Comparison of ENCODE assay signal across 24 cellular contexts in the genomic region with DNA sequence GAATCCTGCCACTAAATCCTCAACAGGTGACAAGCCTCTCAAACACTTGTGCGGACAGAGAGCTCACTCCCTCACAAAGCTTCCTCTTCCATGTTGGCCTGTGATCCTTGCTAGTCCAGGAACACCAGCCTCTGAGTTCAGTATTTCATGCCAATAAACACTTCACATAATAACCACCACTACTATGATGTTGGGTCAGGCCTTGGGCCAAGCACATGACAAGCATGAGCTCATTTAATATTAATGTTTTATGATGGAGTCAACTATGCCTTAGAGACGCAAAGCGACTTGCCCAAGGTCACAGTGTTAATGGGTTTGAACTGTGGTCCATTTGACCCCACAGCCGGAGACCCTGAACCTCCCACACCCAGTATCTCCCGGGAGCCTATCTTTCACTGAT.
DNase-seq lines count a peak whose midpoint lies in the region; ATAC-seq and TF ChIP-seq lines count a peak whose summit lies in the region.
"Had no signal": no experiment of that assay in that cellular context is flagged by ENCODE, and none has a peak within 500 bp of the region (broad histone marks: within the 10 kb centered on the region; RNA-seq: fewer than 3 reads in every experiment).

No MANE protein-coding gene starts in this region.

- no peaks in the 10 kb centered on the region for H3K36me3 Mint-ChIP-seq in nephron (ENCODE audit: low read depth)
- H3K36me3 Mint-ChIP-seq: neural progenitor cell had no signal

- TF ChIP-seq CTCF in LNCaP clone FGC (IDR thresholded peaks at IDR 0.05; ENCODE audit: control insufficient read depth, extremely low read depth, insufficient read depth) (no peak), gastroesophageal sphincter (IDR thresholded peaks at IDR 0.05) (no peak), nephron (IDR thresholded peaks at IDR 0.05; ENCODE audit: unreplicated experiment in 3 of 3) (no peak), testis (IDR thresholded peaks at IDR 0.05) (no peak)

- H3K4me1 Mint-ChIP-seq in nephron = peaks cover 26% of the 10 kb centered on the region

- H3K36me3 ChIP-seq in gastroesophageal sphincter (no peaks in the 10 kb centered on the region), testis (ENCODE audit: low read depth, missing control alignments) (no peaks in the 10 kb centered on the region)
- H3K36me3 ChIP-seq: neural progenitor cell, SJSA1 had no signal

- H3K27ac ChIP-seq in gastroesophageal sphincter (peak overlapping the region in 3 of 4 donors; percentile 36 to 59 (median 58)), testis (no peak overlapping the region)
- H3K27ac ChIP-seq: neural progenitor cell, SJSA1 had no signal

- 31 to 39% methylated on average over 5 of the region's 5 CpGs for WGBS in gastroesophageal sphincter (ENCODE audit: low coverage in 1 of 2), 2 donors
- 42 to 61% methylated on average over 5 of the region's 5 CpGs for WGBS in testis, 2 donors

- ATAC-seq in gastroesophageal sphincter (peak; percentile 74), GM19467 (IDR thresholded peaks at IDR 0.05; ENCODE audit: unreplicated experiment) (no peak)
- ATAC-seq: activated CD8-positive, alpha-beta T cell treated with anti-CD3 and anti-CD28 coated beads for 36 hours; effector memory CD8-positive, alpha-beta T cell; WTC11 had no signal

- intact Hi-C loops in testis (cut with DNase I; ENCODE audit: low total_unique reads) = no loop called here

- DNase-seq in LNCaP clone FGC (ENCODE audit: low read depth) (peak; percentile 46), testis (peak; percentile 54), GM19238 (ENCODE audit: insufficient read length, low spot score) (no peak), OCI-M1 (lab: John Stamatoyannopoulos, UW) (no peak), AG08396 (ENCODE audit: low spot score) (no peak)
- DNase-seq: activated CD8-positive, alpha-beta T cell treated with anti-CD3 and anti-CD28 coated beads for 36 hours; activated naive CD4-positive, alpha-beta T cell treated with anti-CD3 and anti-CD28 coated beads, Interleukin-2, amount 50 U/mL, for 16 hours; activated T-cell treated with anti-CD3 and anti-CD28 coated beads, Interleukin-2, amount 50 U/mL, for 24 hours; DMS79 treated with DMSO at 0.1 percent for 48 hours; effector memory CD8-positive, alpha-beta T cell; hypothalamus; kidney; midbrain; NCI-H1417; NCI-H526; stimulated activated naive CD4-positive, alpha-beta T cell; T-helper 2 cell had no signal

- H3K4me3 ChIP-seq in LNCaP clone FGC (ENCODE audit: low read depth, low read length) = no peak overlapping the region
- no peak overlapping the region for H3K4me3 ChIP-seq in gastroesophageal sphincter
- no peak overlapping the region for H3K4me3 ChIP-seq in testis
- H3K4me3 ChIP-seq: neural progenitor cell, SJSA1 had no signal

- no peak for TF ChIP-seq POLR2A in gastroesophageal sphincter (IDR thresholded peaks at IDR 0.05)
- TF ChIP-seq POLR2A in testis (IDR thresholded peaks at IDR 0.05) = no peak

- H3K4me3 Mint-ChIP-seq in nephron = no peak overlapping the region
- H3K4me3 Mint-ChIP-seq: activated CD8-positive, alpha-beta T cell treated with anti-CD3 and anti-CD28 coated beads for 36 hours; activated T-cell treated with anti-CD3 and anti-CD28 coated beads, Interleukin-2, amount 50 U/mL, for 24 hours; CD14-positive monocyte; effector memory CD8-positive, alpha-beta T cell; neural progenitor cell; WTC11 had no signal

- TF ChIP-seq EP300 in gastroesophageal sphincter (IDR thresholded peaks at IDR 0.05) = no peak

- H3K4me1 ChIP-seq in gastroesophageal sphincter (peaks cover 0 to 25% (median 3%) of the 10 kb centered on the region in 3 donors), testis (peaks cover 8% of the 10 kb centered on the region)
- H3K4me1 ChIP-seq: neural progenitor cell, SJSA1 had no signal

- H3K27me3 ChIP-seq in gastroesophageal sphincter = no peaks in the 10 kb centered on the region
- no peaks in the 10 kb centered on the region for H3K27me3 ChIP-seq in testis
- H3K27me3 ChIP-seq: neural progenitor cell, SJSA1 had no signal

- H3K27ac Mint-ChIP-seq in nephron = peak overlapping the region in 2 of 3 experiments; percentile 15 to 38
- H3K27ac Mint-ChIP-seq: activated CD8-positive, alpha-beta T cell treated with anti-CD3 and anti-CD28 coated beads for 36 hours; activated T-cell treated with anti-CD3 and anti-CD28 coated beads, Interleukin-2, amount 50 U/mL, for 24 hours; WTC11 had no signal

- peaks cover 0 to 5% (median 0%) of the 10 kb centered on the region in 3 donors for H3K9me3 ChIP-seq in gastroesophageal sphincter
- no peaks in the 10 kb centered on the region for H3K9me3 ChIP-seq in testis

- peaks cover 7% of the 10 kb centered on the region for H3K27me3 Mint-ChIP-seq in nephron (ENCODE audit: low read depth)
- H3K27me3 Mint-ChIP-seq: activated CD8-positive, alpha-beta T cell treated with anti-CD3 and anti-CD28 coated beads for 36 hours; effector memory CD8-positive, alpha-beta T cell had no signal

- H3K9me3 Mint-ChIP-seq in nephron = peaks cover 8% of the 10 kb centered on the region

Comparison
In these comparisons a context has a peak if more than half of its experiments do, and no peak if none do; other contexts are left out.
1. DNase-seq: peak in LNCaP clone FGC (single experiment) and testis (single experiment); none in GM19238 (single experiment), OCI-M1 (single experiment) and AG08396 (single experiment).
2. H3K27ac ChIP-seq: peak in gastroesophageal sphincter (3 of 4); none in testis (0 of 2).